1 cellular context compared by ENCODE assay signal in genomic region chr3:128073807-128074206, GRCh38.
TF ChIP-seq lines count a peak whose summit lies in the region.

No MANE protein-coding gene starts in this region.

TF ChIP-seq in GM12878, 131 proteins besides CTCF, POLR2A, EP300 and RAD21:
- TF ChIP-seq MYC (IDR thresholded peaks at IDR 0.05; ENCODE audit: insufficient read depth, insufficient read length, insufficient replicate concordance, low read length, severe bottlenecking): no peak
- TF ChIP-seq TARDBP (IDR thresholded peaks at IDR 0.05; ENCODE audit: borderline replicate concordance): no peak
- no peak for TF ChIP-seq RCOR1 (conservative IDR thresholded peaks at IDR 0.05; ENCODE audit: low read depth, low read length)
- no peak for TF ChIP-seq RELA (IDR thresholded peaks at IDR 0.05; ENCODE audit: borderline replicate concordance, partially characterized antibody)
- TF ChIP-seq ZBTB40 (IDR thresholded peaks at IDR 0.05; ENCODE audit: borderline replicate concordance): no peak
- no peak for TF ChIP-seq CREB1 (IDR thresholded peaks at IDR 0.05; ENCODE audit: low read depth)
- no peak for TF ChIP-seq SMAD1 (IDR thresholded peaks at IDR 0.05; ENCODE audit: low read depth, partially characterized antibody)
- TF ChIP-seq FOXM1 (IDR thresholded peaks at IDR 0.05; ENCODE audit: low read depth, low read length): no peak
